Comparison of ENCODE assay signal across 8 cellular contexts in genomic region chr20:32278199-32278643, GRCh38. TPM values are rescaled to one million over a fixed set of nuclear protein-coding genes. Genes with fewer than 3 reads are reported as not detected.
A peak's percentile ranks its signal among the peaks of the same experiment; 100 is the strongest.
DNase-seq lines count a peak whose midpoint lies in the region; ATAC-seq and TF ChIP-seq lines count a peak whose summit lies in the region.

No MANE protein-coding gene starts in this region.

- POLR2A ChIA-PET in OCI-LY7 (lab: Charles Lee) = interaction anchor here (0.6 to 0.7 kb wide), 3 partner anchors 36 to 143 kb away, joined by 3 to 4 read pairs (median 3); no protein-coding TSS in a partner anchor
- POLR2A ChIA-PET in naive thymus-derived CD4-positive, alpha-beta T cell (lab: Charles Lee) = no interaction called here

- DNase-seq in OCI-LY7 (ENCODE audit: low spot score) (peak; percentile 63), dedifferentiated amniotic fluid mesenchymal stem cell (ENCODE audit: extremely low spot score) (peak; percentile 18), NCI-H2171 treated with DMSO at 0.1 percent for 48 hours (lab: John Stamatoyannopoulos, UW) (no peak), NCI-H128 (lab: John Stamatoyannopoulos, UW; ENCODE audit: unreplicated experiment) (no peak), LoVo (ENCODE audit: low spot score) (no peak)
- peak in 1 of 9 donors; percentile 14 for DNase-seq in naive thymus-derived CD4-positive, alpha-beta T cell

- H3K9me3 Mint-ChIP-seq in naive thymus-derived CD4-positive, alpha-beta T cell = peaks cover 0 to 5% (median 0%) of the 10 kb centered on the region in 11 donors

- peaks cover 62% of the 10 kb centered on the region for H3K4me1 ChIP-seq in OCI-LY7 (ENCODE audit: insufficient read depth, low read length, poor library complexity, severe bottlenecking)
- H3K4me1 ChIP-seq in naive thymus-derived CD4-positive, alpha-beta T cell (ENCODE audit: control insufficient read depth in 2 of 2, insufficient read depth in 2 of 2, low read length in 2 of 2) = peaks cover 9 to 13% of the 10 kb centered on the region in 2 donors

- H2AFZ ChIP-seq in OCI-LY7 (ENCODE audit: low read length) = no peak overlapping the region; the same call in 1 of the 2 replicates

- CTCF ChIA-PET in OCI-LY7 (lab: Charles Lee; ENCODE audit: unreplicated experiment) = interaction anchor here (1.1 kb wide), 1 partner anchor 11 kb away, joined by 3 read pairs; no protein-coding TSS in a partner anchor
- CTCF ChIA-PET in naive thymus-derived CD4-positive, alpha-beta T cell (lab: Charles Lee) = interaction anchor here (0.6 kb wide), 1 partner anchor 34 kb away, joined by 3 read pairs; no protein-coding TSS in a partner anchor

- H3K9me3 ChIP-seq in OCI-LY7 (ENCODE audit: low read length) = peaks cover 9% of the 10 kb centered on the region
- no peaks in the 10 kb centered on the region for H3K9me3 ChIP-seq in naive thymus-derived CD4-positive, alpha-beta T cell (ENCODE audit: control insufficient read depth in 2 of 3, low read length in 3 of 3)

- H3K27ac Mint-ChIP-seq in naive thymus-derived CD4-positive, alpha-beta T cell = peak overlapping the region; percentile 74 to 97 (median 88)

- no TSS peak for BruUV-seq in OCI-LY7 (replicated peaks; lab: Mats Ljungman, UMichigan)

- peak overlapping the region; percentile 85 to 93 (median 88) for H3K4me3 Mint-ChIP-seq in naive thymus-derived CD4-positive, alpha-beta T cell

- H3K4me2 ChIP-seq in OCI-LY7 (ENCODE audit: low read length) = peak overlapping the region; percentile 89

- H3K36me3 Mint-ChIP-seq in naive thymus-derived CD4-positive, alpha-beta T cell = peaks cover 9 to 20% (median 12%) of the 10 kb centered on the region in 5 donors

- ATAC-seq in GM18519 (IDR thresholded peaks at IDR 0.05; ENCODE audit: low FRiP score, unreplicated experiment) (peak; percentile 45), HG02623 (IDR thresholded peaks at IDR 0.05; ENCODE audit: unreplicated experiment) (peak; percentile 57)
- ATAC-seq in naive thymus-derived CD4-positive, alpha-beta T cell = peak; percentile 28

- no peaks in the 10 kb centered on the region for H3K27me3 Mint-ChIP-seq in naive thymus-derived CD4-positive, alpha-beta T cell

- no peaks in the 10 kb centered on the region for H3K27me3 ChIP-seq in naive thymus-derived CD4-positive, alpha-beta T cell (ENCODE audit: control insufficient read depth in 2 of 2, insufficient read depth in 2 of 2, low read length in 2 of 2)

- H3K9me2 ChIP-seq in OCI-LY7 (ENCODE audit: insufficient read depth, low read length) = no peaks in the 10 kb centered on the region

- H3K27ac ChIP-seq in OCI-LY7 (ENCODE audit: low read depth, low read length, poor library complexity, severe bottlenecking) = peak overlapping the region; percentile 56
- peak overlapping the region; percentile 88 for H3K27ac ChIP-seq in naive thymus-derived CD4-positive, alpha-beta T cell (ENCODE audit: low read depth, low read length)

- no peaks in the 10 kb centered on the region for H4K20me1 ChIP-seq in OCI-LY7 (ENCODE audit: insufficient read depth, low read length)

- peak overlapping the region; percentile 91 for H3K4me3 ChIP-seq in OCI-LY7 (ENCODE audit: low read depth, low read length, poor library complexity, severe bottlenecking)
- peak overlapping the region; percentile 73 for H3K4me3 ChIP-seq in naive thymus-derived CD4-positive, alpha-beta T cell (ENCODE audit: low read length)

- H3K36me3 ChIP-seq in OCI-LY7 (ENCODE audit: insufficient read depth, low read length) = peaks cover 13% of the 10 kb centered on the region
- no peaks in the 10 kb centered on the region for H3K36me3 ChIP-seq in naive thymus-derived CD4-positive, alpha-beta T cell (ENCODE audit: control insufficient read depth in 2 of 3, insufficient read depth in 3 of 3, low read length in 3 of 3)

- intact Hi-C loops in OCI-LY7 (cut with micrococcal nuclease; ENCODE audit: unreplicated experiment) = no loop called here
- intact Hi-C loops in naive thymus-derived CD4-positive, alpha-beta T cell (cut with micrococcal nuclease) = loop anchor here (1.0 to 5.0 kb wide), 5 partner anchors 8 to 209 kb away; partner anchors contain the start of gene ASXL1 (in 1 of the 2)

- peaks cover 51% of the 10 kb centered on the region for H3K79me2 ChIP-seq in OCI-LY7 (ENCODE audit: insufficient read depth, low read depth, low read length)

- no peak for TF ChIP-seq CTCF in OCI-LY7 (conservative IDR thresholded peaks at IDR 0.05; ENCODE audit: low read length)

- peaks cover 24 to 52% (median 39%) of the 10 kb centered on the region in 7 donors for H3K4me1 Mint-ChIP-seq in naive thymus-derived CD4-positive, alpha-beta T cell

RNA-seq across cellular contexts. Expression of gene KIF3B, which starts 0.8 kb away (rescaled TPM):
- 7.9 and 8.2 TPM in 2 replicates for total RNA-seq in OCI-LY7 (2014; rRNA removed; shearing (Covaris generic))
- total RNA-seq in OCI-LY7 (2022) = 20.8 and 25.2 TPM in 2 replicates
- 10 to 100 TPM in 4 of 5 experiments, 1 to 10 TPM in 1; 9.3 to 19.5 (median 11.5) TPM for total RNA-seq in naive thymus-derived CD4-positive, alpha-beta T cell
- polyA plus RNA-seq in naive thymus-derived CD4-positive, alpha-beta T cell = 1 to 10 TPM; 1.5 to 2.7 TPM

Comparison
In these comparisons a context has a peak if more than half of its experiments do, and no peak if none do; other contexts are left out.
1. DNase-seq: peak in OCI-LY7 (single experiment) and dedifferentiated amniotic fluid mesenchymal stem cell (single experiment); none in NCI-H2171 treated with DMSO at 0.1 percent for 48 hours (single experiment), NCI-H128 (single experiment) and LoVo (single experiment).
2. Peak in every context shown above with its lines, with median percentiles within 50 percentile points of each other: ATAC-seq.